In genomic region chr17:42494673-42495072, GRCh38 we compare ENCODE assay signal across 22 cellular contexts. TPM values are rescaled to one million over a fixed set of nuclear protein-coding genes. Genes with fewer than 3 reads are reported as not detected.
DNase-seq lines count a peak whose midpoint lies in the region; ATAC-seq, FAIRE-seq and TF ChIP-seq lines count a peak whose summit lies in the region.
"Had no signal": no experiment of that assay in that cellular context is flagged by ENCODE, and none has a peak within 500 bp of the region (broad histone marks: within the 10 kb centered on the region; RNA-seq: fewer than 3 reads in every experiment).

No MANE protein-coding gene starts in this region.

- CTCF ChIA-PET in HepG2 (lab: Yijun Ruan, JAX; ENCODE audit: low intra/inter-chr PET ratio, low total read pairs), result no interaction called here
- CTCF ChIA-PET in CD8-positive, alpha-beta memory T cell (lab: Charles Lee), result interaction anchor here (1.0 to 2.3 kb wide), 3 partner anchors 16 to 36 kb away, joined by 3 to 6 read pairs (median 3); no protein-coding TSS in a partner anchor

- in situ Hi-C loops in HepG2 (cut with HindIII; ENCODE audit: extremely low pct_ligation_motif_present, low pct_unique_long_range_greater_than_20kb), result no loop called here

- H3K4me1 Mint-ChIP-seq in central memory CD8-positive, alpha-beta T cell, result peaks cover 15% of the 10 kb centered on the region
- H3K4me1 Mint-ChIP-seq in CD8-positive, alpha-beta memory T cell, result peaks cover 12 to 18% (median 15%) of the 10 kb centered on the region in 3 donors

- 95% methylated on average over 4 of the region's 4 CpGs for WGBS in HepG2 (ENCODE audit: low lambda C conversion rate)
- WGBS in right lobe of liver (ENCODE audit: insufficient coverage, low coverage, low lambda C conversion rate, missing lambda C conversion rate), result 49% methylated on average over 4 of the region's 4 CpGs
- 58 to 91% (median 78%) methylated on average over 4 of the region's 4 CpGs for WGBS in psoas muscle, 3 donors

- H3K4me2 ChIP-seq in HepG2 (ENCODE audit: low read depth, low read length), result no peak overlapping the region

- no peaks in the 10 kb centered on the region for H3K9me3 Mint-ChIP-seq in central memory CD8-positive, alpha-beta T cell
- no peaks in the 10 kb centered on the region for H3K9me3 Mint-ChIP-seq in CD8-positive, alpha-beta memory T cell
- H3K9me3 Mint-ChIP-seq: CD4-positive, alpha-beta T cell had no signal

- no peak for FAIRE-seq in HepG2 (lab: Jason Lieb, UNC)
- FAIRE-seq: G401.6, HTR-8/SVneo had no signal

- no peak overlapping the region for H3K4me3 ChIP-seq in HepG2 (replicated peaks in 1 of 3; ENCODE audit: insufficient read depth in 1 of 3, low read depth in 2 of 3, low read length in 3 of 3)
- no peak overlapping the region for H3K4me3 ChIP-seq in right lobe of liver
- H3K4me3 ChIP-seq in psoas muscle, result no peak overlapping the region
- no peak overlapping the region for H3K4me3 ChIP-seq in CD8-positive, alpha-beta memory T cell (ENCODE audit: low read length)

- no peak for ATAC-seq in HepG2
- no peak for ATAC-seq in right lobe of liver
- ATAC-seq in central memory CD8-positive, alpha-beta T cell (replicated peaks; ENCODE audit: extremely low read depth, poor library complexity, severe bottlenecking), result peak; percentile 32
- ATAC-seq in psoas muscle, result no peak
- ATAC-seq in HG03159 (IDR thresholded peaks at IDR 0.05; ENCODE audit: unreplicated experiment), result no peak
- no peak for ATAC-seq in HG03520 (IDR thresholded peaks at IDR 0.05; ENCODE audit: unreplicated experiment)
- ATAC-seq: HCT116 had no signal

- H4K20me1 ChIP-seq in HepG2 (ENCODE audit: insufficient read depth, low read length), result no peaks in the 10 kb centered on the region

- no peak for TF ChIP-seq RAD21 in HepG2 (CRISPR knock-in tag; IDR thresholded peaks at IDR 0.05)

- peaks cover 6% of the 10 kb centered on the region for H3K27me3 Mint-ChIP-seq in central memory CD8-positive, alpha-beta T cell
- peaks cover 5 to 6% of the 10 kb centered on the region in 2 donors for H3K27me3 Mint-ChIP-seq in CD8-positive, alpha-beta memory T cell
- H3K27me3 Mint-ChIP-seq: CD4-positive, alpha-beta T cell had no signal

- peaks cover 37 to 75% of the 10 kb centered on the region in 2 experiments for H3K36me3 ChIP-seq in HepG2 (replicated peaks in 1 of 2; ENCODE audit: control insufficient read depth in 1 of 2, insufficient read depth in 2 of 2, low read length in 2 of 2)
- peaks cover 5 to 82% (median 26%) of the 10 kb centered on the region in 4 donors for H3K36me3 ChIP-seq in right lobe of liver
- H3K36me3 ChIP-seq in psoas muscle (ENCODE audit: insufficient read depth in 1 of 2, low read depth in 1 of 2), result peaks cover 8 to 100% of the 10 kb centered on the region in 2 donors
- no peaks in the 10 kb centered on the region for H3K36me3 ChIP-seq in CD8-positive, alpha-beta memory T cell (ENCODE audit: insufficient read depth, low read length)

- H3K27ac Mint-ChIP-seq in central memory CD8-positive, alpha-beta T cell (ENCODE audit: low read depth), result no peak overlapping the region
- no peak overlapping the region for H3K27ac Mint-ChIP-seq in CD8-positive, alpha-beta memory T cell
- H3K27ac Mint-ChIP-seq: CD4-positive, alpha-beta T cell had no signal

- H3K9me3 ChIP-seq in HepG2 (ENCODE audit: low read length), result no peaks in the 10 kb centered on the region
- no peaks in the 10 kb centered on the region for H3K9me3 ChIP-seq in right lobe of liver
- H3K9me3 ChIP-seq in psoas muscle, result no peaks in the 10 kb centered on the region
- H3K9me3 ChIP-seq in CD8-positive, alpha-beta memory T cell (ENCODE audit: low read length), result no peaks in the 10 kb centered on the region

- H2AFZ ChIP-seq in HepG2 (ENCODE audit: low read length), result no peak overlapping the region

- DNase-seq in HepG2 (ENCODE audit: low spot score) (no peak), right lobe of liver (no peak), psoas muscle (no peak)
- DNase-seq in central memory CD8-positive, alpha-beta T cell (ENCODE audit: low spot score in 2 of 2), result no peak
- no peak for DNase-seq in CD8-positive, alpha-beta memory T cell
- DNase-seq: CD4-positive, alpha-beta T cell; COR-L47; KG1; NCI-H1048; NCI-H1417; NCI-H1694; NCI-H2029 treated with DMSO at 0.1 percent for 48 hours; NCI-H446 treated with DMSO at 0.1 percent for 48 hours; NCI-H526; Right ventricle myocardium superior; RPMI8226 had no signal

- H3K27me3 ChIP-seq in HepG2 (ENCODE audit: control insufficient read depth in 1 of 2, insufficient read depth in 2 of 2, low read length in 2 of 2) (no peaks in the 10 kb centered on the region; a peak in 1 of 5 replicates), right lobe of liver (no peaks in the 10 kb centered on the region), psoas muscle (ENCODE audit: insufficient read depth in 3 of 3, low read length in 2 of 3) (no peaks in the 10 kb centered on the region)
- no peaks in the 10 kb centered on the region for H3K27me3 ChIP-seq in CD8-positive, alpha-beta memory T cell (ENCODE audit: insufficient read depth, low read length, poor library complexity, severe bottlenecking)

- H3K79me2 ChIP-seq in HepG2 (ENCODE audit: insufficient read depth, low read length), result no peaks in the 10 kb centered on the region

- TF ChIP-seq POLR2A in HepG2 (IDR thresholded peaks at IDR 0.05; ENCODE audit: insufficient read depth in 1 of 2, low read depth in 2 of 2, low read length in 2 of 2), result no peak
- TF ChIP-seq POLR2A in right lobe of liver (IDR thresholded peaks at IDR 0.05), result no peak

- POLR2A ChIA-PET in HepG2 (lab: Yijun Ruan, JAX), result no interaction called here
- POLR2A ChIA-PET in CD8-positive, alpha-beta memory T cell (lab: Charles Lee), result no interaction called here

- no TSS peak for BruUV-seq in HepG2 (replicated peaks; lab: Mats Ljungman, UMichigan)

- H3K27ac ChIP-seq in HepG2 (ENCODE audit: extremely low read length, insufficient read depth, low read length) (no peak overlapping the region), right lobe of liver (no peak overlapping the region), psoas muscle (peak overlapping the region; percentile 60)
- H3K27ac ChIP-seq in CD8-positive, alpha-beta memory T cell (ENCODE audit: low read depth, low read length), result no peak overlapping the region
- H3K27ac ChIP-seq: 22Rv1 had no signal

- no peak overlapping the region for H3K9ac ChIP-seq in HepG2 (ENCODE audit: insufficient read depth, low read depth, low read length)

- intact Hi-C loops in HepG2 (cut with micrococcal nuclease; ENCODE audit: unreplicated experiment), result no loop called here
- intact Hi-C loops in right lobe of liver (cut with DNase I), result no loop called here
- intact Hi-C loops in psoas muscle (cut with DNase I), result no loop called here

- TF ChIP-seq CTCF in HepG2 (CRISPR knock-in tag; IDR thresholded peaks at IDR 0.05) (no peak), right lobe of liver (IDR thresholded peaks at IDR 0.05) (no peak), psoas muscle (IDR thresholded peaks at IDR 0.05) (no peak)

- TF ChIP-seq EP300 in HepG2 (IDR thresholded peaks at IDR 0.05; ENCODE audit: low read depth in 2 of 2, low read length in 2 of 2) (no peak), HepG2 (CRISPR knock-in tag; IDR thresholded peaks at IDR 0.05; ENCODE audit: borderline replicate concordance) (no peak)

- H3K36me3 Mint-ChIP-seq in central memory CD8-positive, alpha-beta T cell (ENCODE audit: insufficient read depth), result peaks cover 18% of the 10 kb centered on the region
- peaks cover 2 to 8% (median 6%) of the 10 kb centered on the region in 3 donors for H3K36me3 Mint-ChIP-seq in CD8-positive, alpha-beta memory T cell

- H3K4me3 Mint-ChIP-seq in central memory CD8-positive, alpha-beta T cell, result no peak overlapping the region
- no peak overlapping the region for H3K4me3 Mint-ChIP-seq in CD8-positive, alpha-beta memory T cell
- H3K4me3 Mint-ChIP-seq: CD4-positive, alpha-beta T cell had no signal

- peaks cover 16% of the 10 kb centered on the region for H3K4me1 ChIP-seq in HepG2 (ENCODE audit: insufficient read depth, low read length)
- no peaks in the 10 kb centered on the region for H3K4me1 ChIP-seq in right lobe of liver
- peaks cover 25% of the 10 kb centered on the region for H3K4me1 ChIP-seq in psoas muscle
- H3K4me1 ChIP-seq in CD8-positive, alpha-beta memory T cell (ENCODE audit: insufficient read depth, low read length), result no peaks in the 10 kb centered on the region

RNA-seq across cellular contexts. Expression of gene ATP6V0A1, which starts 36.0 kb away (rescaled TPM):
- total RNA-seq in HepG2 (2016; rRNA removed; fragmentation: Illumina TruSeq; extraction: Trizol) (15.9 and 27.9 TPM in 2 replicates), right lobe of liver (10 to 100 TPM; 36.4 to 66.0 (median 49.4) TPM), psoas muscle (100 to 1,000 TPM in 2 of 4 donors, 10 to 100 TPM in 2; 41.1 to 116 (median 89.6) TPM)
- total RNA-seq in HepG2 (2016; cell fraction: cytosol; rRNA removed; fragmentation: Illumina TruSeq; extraction: Trizol; ENCODE audit: low read depth), result 18.7 and 19.7 TPM in 2 replicates
- 11.1 and 28.3 TPM in 2 replicates for total RNA-seq in HepG2 (2016; cell fraction: insoluble cytoplasmic fraction; rRNA removed; fragmentation: Illumina TruSeq; extraction: Trizol)
- 8.0 and 9.2 TPM in 2 replicates for total RNA-seq in HepG2 (2016; cell fraction: membrane; rRNA removed; fragmentation: Illumina TruSeq; extraction: Trizol)
- total RNA-seq in HepG2 (2016; cell fraction: nucleus; rRNA removed; fragmentation: Illumina TruSeq; extraction: Trizol), result 55.4 and 63.9 TPM in 2 replicates
- polyA plus RNA-seq in HepG2 (2011; rRNA removed) (54.1 and 59.7 TPM in 2 replicates), psoas muscle (10 to 100 TPM; 51.7 to 62.7 (median 61.0) TPM)
- polyA plus RNA-seq in HepG2 (2011; cell fraction: cytosol; rRNA removed), result 29.1 and 30.2 TPM in 2 replicates
- polyA plus RNA-seq in HepG2 (2011; cell fraction: nucleus; rRNA removed), result 196 and 208 TPM in 2 replicates
- polyA plus RNA-seq in HepG2 (2012), result 32.3 and 37.4 TPM in 2 replicates
- 1.8 and 3.2 TPM in 2 replicates for polyA plus RNA-seq in HepG2 (2016; cell fraction: cytosol; fragmentation: Illumina TruSeq; extraction: Trizol; ENCODE audit: low read depth)
- polyA plus RNA-seq in HepG2 (2016; cell fraction: insoluble cytoplasmic fraction; fragmentation: Illumina TruSeq; extraction: Trizol; ENCODE audit: low read depth), result 9.4 and 10.0 TPM in 2 replicates
- 6.0 and 6.9 TPM in 2 replicates for polyA plus RNA-seq in HepG2 (2016; cell fraction: membrane; fragmentation: Illumina TruSeq; extraction: Trizol; ENCODE audit: low read depth)
- 74.0 and 74.7 TPM in 2 replicates for polyA plus RNA-seq in HepG2 (2016; cell fraction: nucleus; fragmentation: Illumina TruSeq; extraction: Trizol; ENCODE audit: insufficient read depth, low read depth)
- 143 and 163 TPM in 2 replicates for polyA minus RNA-seq in HepG2 (2011; rRNA and poly(A)+ RNA removed; ENCODE audit: low replicate concordance)
- polyA minus RNA-seq in HepG2 (2011; cell fraction: cytosol; rRNA and poly(A)+ RNA removed), result 30.3 and 36.7 TPM in 2 replicates
- polyA minus RNA-seq in HepG2 (2011; cell fraction: nucleus; rRNA and poly(A)+ RNA removed), result 158 and 184 TPM in 2 replicates
- total RNA-seq in CD8-positive, alpha-beta memory T cell, result 1 to 10 TPM; 3.0 to 3.6 TPM
- polyA plus RNA-seq in CD8-positive, alpha-beta memory T cell, result 5.5 TPM

RNA-seq across cellular contexts. Expression of gene NAGLU, which starts 41.4 kb away (rescaled TPM):
- total RNA-seq in HepG2 (2016; rRNA removed; fragmentation: Illumina TruSeq; extraction: Trizol) (13.1 and 40.1 TPM in 2 replicates), right lobe of liver (10 to 100 TPM; 36.4 to 81.6 (median 43.7) TPM), psoas muscle (10 to 100 TPM in 3 of 4 donors, 1 to 10 TPM in 1; 9.1 to 17.8 (median 11.7) TPM)
- total RNA-seq in HepG2 (2016; cell fraction: cytosol; rRNA removed; fragmentation: Illumina TruSeq; extraction: Trizol; ENCODE audit: low read depth), result 11.7 and 11.8 TPM in 2 replicates
- 11.6 and 40.3 TPM in 2 replicates for total RNA-seq in HepG2 (2016; cell fraction: insoluble cytoplasmic fraction; rRNA removed; fragmentation: Illumina TruSeq; extraction: Trizol)
- 16.4 and 17.9 TPM in 2 replicates for total RNA-seq in HepG2 (2016; cell fraction: membrane; rRNA removed; fragmentation: Illumina TruSeq; extraction: Trizol)
- total RNA-seq in HepG2 (2016; cell fraction: nucleus; rRNA removed; fragmentation: Illumina TruSeq; extraction: Trizol), result 46.8 and 52.2 TPM in 2 replicates
- polyA plus RNA-seq in HepG2 (2011; rRNA removed) (28.2 and 29.4 TPM in 2 replicates), psoas muscle (10 to 100 TPM; 16.0 to 18.1 (median 17.5) TPM)
- 19.2 and 36.3 TPM in 2 replicates for polyA plus RNA-seq in HepG2 (2011; cell fraction: cytosol; rRNA removed)
- 76.6 and 98.9 TPM in 2 replicates for polyA plus RNA-seq in HepG2 (2011; cell fraction: nucleus; rRNA removed)
- polyA plus RNA-seq in HepG2 (2012), result 20.7 and 21.0 TPM in 2 replicates
- 8.0 and 8.6 TPM in 2 replicates for polyA plus RNA-seq in HepG2 (2016; cell fraction: cytosol; fragmentation: Illumina TruSeq; extraction: Trizol; ENCODE audit: low read depth)
- polyA plus RNA-seq in HepG2 (2016; cell fraction: insoluble cytoplasmic fraction; fragmentation: Illumina TruSeq; extraction: Trizol; ENCODE audit: low read depth), result 12.0 and 16.4 TPM in 2 replicates
- polyA plus RNA-seq in HepG2 (2016; cell fraction: membrane; fragmentation: Illumina TruSeq; extraction: Trizol; ENCODE audit: low read depth), result 11.8 and 12.2 TPM in 2 replicates
- 83.1 and 85.8 TPM in 2 replicates for polyA plus RNA-seq in HepG2 (2016; cell fraction: nucleus; fragmentation: Illumina TruSeq; extraction: Trizol; ENCODE audit: insufficient read depth, low read depth)
- 23.9 and 52.5 TPM in 2 replicates for polyA minus RNA-seq in HepG2 (2011; rRNA and poly(A)+ RNA removed; ENCODE audit: low replicate concordance)
- polyA minus RNA-seq in HepG2 (2011; cell fraction: cytosol; rRNA and poly(A)+ RNA removed), result 17.1 and 17.5 TPM in 2 replicates
- 31.7 and 32.4 TPM in 2 replicates for polyA minus RNA-seq in HepG2 (2011; cell fraction: nucleus; rRNA and poly(A)+ RNA removed)
- total RNA-seq in CD8-positive, alpha-beta memory T cell, result 10 to 100 TPM; 15.8 to 17.4 TPM
- polyA plus RNA-seq in CD8-positive, alpha-beta memory T cell, result 17.0 TPM

RNA-seq across cellular contexts. Expression of gene HSD17B1, which starts 58.0 kb away (rescaled TPM):
- total RNA-seq in HepG2 (2016; rRNA removed; fragmentation: Illumina TruSeq; extraction: Trizol), result 0.77 and 0.93 TPM in 2 replicates
- total RNA-seq in HepG2 (2016; cell fraction: cytosol; rRNA removed; fragmentation: Illumina TruSeq; extraction: Trizol; ENCODE audit: low read depth), result 0.88 and 1.6 TPM in 2 replicates
- total RNA-seq in HepG2 (2016; cell fraction: insoluble cytoplasmic fraction; rRNA removed; fragmentation: Illumina TruSeq; extraction: Trizol), result 1.00 and 1.1 TPM in 2 replicates
- 0.71 and 0.90 TPM in 2 replicates for total RNA-seq in HepG2 (2016; cell fraction: membrane; rRNA removed; fragmentation: Illumina TruSeq; extraction: Trizol)
- 0.53 and 1.1 TPM in 2 replicates for total RNA-seq in HepG2 (2016; cell fraction: nucleus; rRNA removed; fragmentation: Illumina TruSeq; extraction: Trizol)
- 0.34 and 0.54 TPM in 2 replicates for polyA plus RNA-seq in HepG2 (2011; rRNA removed)
- polyA plus RNA-seq in HepG2 (2011; cell fraction: cytosol; rRNA removed), result 0.22 and 0.75 TPM in 2 replicates
- polyA plus RNA-seq in HepG2 (2011; cell fraction: nucleus; rRNA removed), result 2.1 and 2.9 TPM in 2 replicates
- polyA plus RNA-seq in HepG2 (2012), result 3.1 and 4.6 TPM in 2 replicates
- polyA plus RNA-seq in HepG2 (2016; cell fraction: cytosol; fragmentation: Illumina TruSeq; extraction: Trizol; ENCODE audit: low read depth), result 0.66 and 0.93 TPM in 2 replicates
- polyA plus RNA-seq in HepG2 (2016; cell fraction: insoluble cytoplasmic fraction; fragmentation: Illumina TruSeq; extraction: Trizol; ENCODE audit: low read depth), result 0.40 and 0.55 TPM in 2 replicates
- polyA plus RNA-seq in HepG2 (2016; cell fraction: membrane; fragmentation: Illumina TruSeq; extraction: Trizol; ENCODE audit: low read depth), result 0.49 TPM in 2 replicates
- 1.3 and 1.4 TPM in 2 replicates for polyA plus RNA-seq in HepG2 (2016; cell fraction: nucleus; fragmentation: Illumina TruSeq; extraction: Trizol; ENCODE audit: insufficient read depth, low read depth)
- polyA minus RNA-seq in HepG2 (2011; rRNA and poly(A)+ RNA removed; ENCODE audit: low replicate concordance), result 0.94 and 1.4 TPM in 2 replicates
- 0.62 and 0.89 TPM in 2 replicates for polyA minus RNA-seq in HepG2 (2011; cell fraction: cytosol; rRNA and poly(A)+ RNA removed)
- polyA minus RNA-seq in HepG2 (2011; cell fraction: nucleus; rRNA and poly(A)+ RNA removed), result 1.2 and 1.3 TPM in 2 replicates
- total RNA-seq in right lobe of liver, result 1 to 10 TPM in 1 of 6 experiments, under 1 TPM in 5; 0.31 to 1.1 (median 0.87) TPM
- total RNA-seq in psoas muscle, result 1 to 10 TPM in 1 of 4 donors, under 1 TPM in 3; 0.54 to 1.2 (median 0.72) TPM
- polyA plus RNA-seq in psoas muscle, result 1 to 10 TPM; 1.3 to 2.1 (median 1.7) TPM
- total RNA-seq in CD8-positive, alpha-beta memory T cell, result under 1 TPM; 0.29 to 0.37 TPM
- polyA plus RNA-seq in CD8-positive, alpha-beta memory T cell, result 0.48 TPM
